7 cellular contexts compared by ENCODE assay signal in genomic region chr17:50087246-50087911, GRCh38. TPM values are rescaled to one million over a fixed set of nuclear protein-coding genes. Genes with fewer than 3 reads are reported as not detected.
A peak's percentile ranks its signal among the peaks of the same experiment; 100 is the strongest.
DNase-seq lines count a peak whose midpoint lies in the region; ATAC-seq, FAIRE-seq and TF ChIP-seq lines count a peak whose summit lies in the region.

No MANE protein-coding gene starts in this region.

- peaks cover 0 to 39% (median 0%) of the 10 kb centered on the region in 3 donors for H3K36me3 ChIP-seq in tibial nerve

- H3K27ac Mint-ChIP-seq in osteocyte (ENCODE audit: unreplicated experiment): no peak overlapping the region

- no peaks in the 10 kb centered on the region for H3K36me3 Mint-ChIP-seq in activated T-cell treated with anti-CD3 and anti-CD28 coated beads, Interleukin-2, amount 50 U/mL, for 4 hours (ENCODE audit: insufficient read depth)
- peaks cover 39% of the 10 kb centered on the region for H3K36me3 Mint-ChIP-seq in osteocyte (ENCODE audit: unreplicated experiment)

- no peaks in the 10 kb centered on the region for H3K4me1 ChIP-seq in tibial nerve

- no peaks in the 10 kb centered on the region for H3K27me3 ChIP-seq in tibial nerve

- no peaks in the 10 kb centered on the region for H3K9me3 Mint-ChIP-seq in activated T-cell treated with anti-CD3 and anti-CD28 coated beads, Interleukin-2, amount 50 U/mL, for 4 hours
- no peaks in the 10 kb centered on the region for H3K9me3 Mint-ChIP-seq in osteocyte (ENCODE audit: unreplicated experiment)

- H3K9me3 ChIP-seq in tibial nerve: no peaks in the 10 kb centered on the region

- TF ChIP-seq EP300 in tibial nerve (IDR thresholded peaks at IDR 0.05): no peak

- peak; percentile 100 for TF ChIP-seq CTCF in GM12873 (IDR thresholded peaks at IDR 0.05; ENCODE audit: insufficient read depth, low read depth, low read length, missing control alignments)
- peak; percentile 95 for TF ChIP-seq CTCF in fibroblast of mammary gland (conservative IDR thresholded peaks at IDR 0.05; ENCODE audit: control insufficient read depth, insufficient read depth, low read depth, low read length)
- peak; percentile 97 for TF ChIP-seq CTCF in osteocyte (IDR thresholded peaks at IDR 0.05)
- TF ChIP-seq CTCF in tibial nerve (IDR thresholded peaks at IDR 0.05): peak; percentile 87 to 98 (median 95)

- WGBS in tibial nerve, 2 donors: 31 to 42% methylated on average over 10 of the region's 10 CpGs

- no peak for TF ChIP-seq POLR2A in tibial nerve (IDR thresholded peaks at IDR 0.05)

- H3K4me3 Mint-ChIP-seq in activated T-cell treated with anti-CD3 and anti-CD28 coated beads, Interleukin-2, amount 50 U/mL, for 4 hours: no peak overlapping the region
- H3K4me3 Mint-ChIP-seq in osteocyte (ENCODE audit: unreplicated experiment): no peak overlapping the region

- H3K4me3 ChIP-seq in fibroblast of mammary gland (ENCODE audit: control insufficient read depth, low read depth, low read length) (no peak overlapping the region), tibial nerve (no peak overlapping the region)

- no peak for FAIRE-seq in RCC 7860 (lab: Jason Lieb, UNC)

- ATAC-seq in activated T-cell treated with anti-CD3 and anti-CD28 coated beads, Interleukin-2, amount 50 U/mL, for 4 hours: peak; percentile 95

- H3K4me1 Mint-ChIP-seq in activated T-cell treated with anti-CD3 and anti-CD28 coated beads, Interleukin-2, amount 50 U/mL, for 4 hours (ENCODE audit: low read depth): no peaks in the 10 kb centered on the region
- no peaks in the 10 kb centered on the region for H3K4me1 Mint-ChIP-seq in osteocyte (ENCODE audit: unreplicated experiment)

- DNase-seq in HuH-7 (ENCODE audit: low spot score) (peak; percentile 97), RCC 7860 (ENCODE audit: low spot score) (peak; percentile 70), fibroblast of mammary gland (ENCODE audit: low read depth) (peak; percentile 74), osteocyte (ENCODE audit: extremely low spot score, unreplicated experiment) (peak; percentile 93), tibial nerve (ENCODE audit: low spot score in 2 of 2) (peak; percentile 49 to 70)
- peak; percentile 73 for DNase-seq in activated T-cell treated with anti-CD3 and anti-CD28 coated beads, Interleukin-2, amount 50 U/mL, for 4 hours

- H3K27me3 Mint-ChIP-seq in activated T-cell treated with anti-CD3 and anti-CD28 coated beads, Interleukin-2, amount 50 U/mL, for 4 hours (ENCODE audit: low read depth): no peaks in the 10 kb centered on the region
- H3K27me3 Mint-ChIP-seq in osteocyte (ENCODE audit: unreplicated experiment): no peaks in the 10 kb centered on the region

- no peak overlapping the region for H3K27ac ChIP-seq in tibial nerve

RNA-seq across cellular contexts. Expression of gene PDK2, which starts 7.8 kb away (rescaled TPM):
- 10 to 100 TPM in 1 of 3 donors, 1 to 10 TPM in 2; 8.8 to 11.7 (median 9.2) TPM for total RNA-seq in activated T-cell treated with anti-CD3 and anti-CD28 coated beads, Interleukin-2, amount 50 U/mL, for 4 hours
- total RNA-seq in osteocyte: 66.2 and 67.0 TPM in 2 replicates
- total RNA-seq in tibial nerve: 10 to 100 TPM; 37.9 to 77.7 (median 49.8) TPM

RNA-seq across cellular contexts. Expression of gene ITGA3, which starts 31.5 kb away (rescaled TPM):
- total RNA-seq in activated T-cell treated with anti-CD3 and anti-CD28 coated beads, Interleukin-2, amount 50 U/mL, for 4 hours: 10 to 100 TPM in 1 of 3 donors, 1 to 10 TPM in 2; 9.2 to 10.2 (median 9.4) TPM
- total RNA-seq in osteocyte (201 and 221 TPM in 2 replicates), tibial nerve (10 to 100 TPM; 59.2 to 85.7 (median 69.1) TPM)

RNA-seq across cellular contexts. Expression of gene SAMD14, which starts 42.6 kb away (rescaled TPM):
- total RNA-seq in activated T-cell treated with anti-CD3 and anti-CD28 coated beads, Interleukin-2, amount 50 U/mL, for 4 hours: under 1 TPM; 0.47 to 0.78 (median 0.52) TPM
- total RNA-seq in osteocyte (36.1 and 36.8 TPM in 2 replicates), tibial nerve (1 to 10 TPM in 2 of 4 donors, under 1 TPM in 2; 0.63 to 1.5 (median 1.1) TPM)

Comparison
In these comparisons a context has a peak if more than half of its experiments do, and no peak if none do; other contexts are left out.
1. RNA of gene ITGA3, which starts 31.5 kb away (total RNA-seq): 201 to 221 TPM in osteocyte and 59.2 to 85.7 TPM in tibial nerve; 9.2 to 10.2 TPM in activated T-cell treated with anti-CD3 and anti-CD28 coated beads, Interleukin-2, amount 50 U/mL, for 4 hours; every median in the first group is over 4 times any median in the second.
2. RNA of gene SAMD14, which starts 42.6 kb away (total RNA-seq): 36.1 to 36.8 TPM in osteocyte; 0.63 to 1.5 TPM in tibial nerve and 0.47 to 0.78 TPM in activated T-cell treated with anti-CD3 and anti-CD28 coated beads, Interleukin-2, amount 50 U/mL, for 4 hours; every median in the first group is over 10 times any median in the second.
3. Peak in every context shown above with its lines, with median percentiles within 50 percentile points of each other: CTCF ChIP-seq and DNase-seq.